Comparison of ENCODE assay signal across 28 cellular contexts in the genomic region with DNA sequence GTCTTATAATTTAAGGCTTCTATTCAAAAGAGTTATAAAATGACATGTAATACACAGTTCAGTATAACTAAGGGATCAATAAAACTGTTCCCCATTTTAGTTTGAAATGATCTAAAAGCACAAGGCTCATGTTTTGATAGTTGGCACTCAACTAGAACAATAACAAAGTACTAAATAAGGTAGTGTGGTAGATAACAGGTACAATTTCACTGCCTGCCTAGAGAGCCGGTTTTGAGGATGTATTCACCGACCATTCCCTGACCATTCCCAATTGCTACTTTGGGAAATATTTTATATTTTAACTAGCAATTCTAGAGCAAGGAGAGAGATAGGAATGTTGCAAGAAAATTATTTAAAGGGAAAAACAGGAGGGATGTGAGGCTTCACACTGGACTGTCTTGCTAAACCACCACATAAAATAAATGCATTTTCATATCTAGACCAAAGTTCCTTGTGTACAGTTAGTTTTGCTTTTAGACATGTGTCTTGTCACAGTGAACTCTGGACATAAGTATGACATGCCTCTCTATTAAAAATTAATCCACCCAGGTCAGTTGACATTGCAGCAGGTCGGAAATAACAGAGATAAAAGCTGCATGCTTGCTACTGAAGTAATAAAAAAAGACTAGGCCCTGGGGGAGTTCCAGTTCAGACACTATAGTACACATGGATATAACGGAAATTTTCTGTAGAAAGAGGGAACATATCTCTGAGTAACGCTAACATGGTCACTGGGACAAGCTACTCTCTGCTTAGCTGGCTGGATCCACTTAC. TPM values are rescaled to one million over a fixed set of nuclear protein-coding genes. Genes with fewer than 3 reads are reported as not detected.
DNase-seq lines count a peak whose midpoint lies in the region; ATAC-seq lines count a peak whose summit lies in the region.
"Had no signal": no experiment of that assay in that cellular context is flagged by ENCODE, and none has a peak within 500 bp of the region (broad histone marks: within the 10 kb centered on the region; RNA-seq: fewer than 3 reads in every experiment).

No MANE protein-coding gene starts in this region.

- in situ Hi-C loops in Caki2 (cut with HindIII; ENCODE audit: low pct_unique_long_range_greater_than_20kb, low sequenced_read_pairs), result no loop called here

- peak; percentile 46 for ATAC-seq in HG03159 (IDR thresholded peaks at IDR 0.05; ENCODE audit: unreplicated experiment)
- ATAC-seq in HG03354 (IDR thresholded peaks at IDR 0.05; ENCODE audit: poor library complexity, severe bottlenecking, unreplicated experiment), result no peak
- ATAC-seq in HG02610 (IDR thresholded peaks at IDR 0.05; ENCODE audit: unreplicated experiment), result no peak
- ATAC-seq: esophagus mucosa, Panc1, T-cell had no signal

- DNase-seq in Caki2 (ENCODE audit: low read depth) (peak; percentile 37), cerebellar cortex (ENCODE audit: low spot score) (peak; percentile 37), mucosa of gallbladder (ENCODE audit: low spot score) (peak; percentile 39), DMS53 treated with DMSO at 0.1 percent for 48 hours (lab: John Stamatoyannopoulos, UW; ENCODE audit: unreplicated experiment) (no peak)
- no peak for DNase-seq in activated CD8-positive, alpha-beta memory T cell treated with anti-CD3 and anti-CD28 coated beads for 24 hours
- DNase-seq: activated CD4-positive, alpha-beta memory T cell treated with anti-CD3 and anti-CD28 coated beads for 36 hours; activated CD8-positive, alpha-beta memory T cell treated with anti-CD3 and anti-CD28 coated beads, Interleukin-2, amount 50 U/mL, for 48 hours; activated naive CD4-positive, alpha-beta T cell treated with anti-CD3 and anti-CD28 coated beads, Interleukin-2, amount 10 ng/mL, durations not matched to agents 7 days and 5 days; BE2C; DMS79; endodermal cell; foreskin fibroblast; GF-D8; GM23248; heart left ventricle; mesendoderm; NCI-H1092; NCI-H1930; NCI-H526 treated with DMSO at 0.1 percent for 48 hours; nucleus accumbens; spleen; T-cell; upper lobe of left lung had no signal

RNA-seq across cellular contexts. Expression of a gene that starts 56.2 kb away (rescaled TPM):
- total RNA-seq in Caki2 (2014; rRNA removed; shearing (Covaris generic); ENCODE audit: low replicate concordance), result not detected in 2 replicates
- total RNA-seq in mucosa of gallbladder, result 8.5 TPM

Comparison
In these comparisons a context has a peak if more than half of its experiments do, and no peak if none do; other contexts are left out.
1. DNase-seq: peak in Caki2 (single experiment), cerebellar cortex (single experiment) and mucosa of gallbladder (single experiment); none in DMS53 treated with DMSO at 0.1 percent for 48 hours (single experiment) and activated CD8-positive, alpha-beta memory T cell treated with anti-CD3 and anti-CD28 coated beads for 24 hours (single experiment).